ENCODE assay signal across 8 cellular contexts in the genomic region with DNA sequence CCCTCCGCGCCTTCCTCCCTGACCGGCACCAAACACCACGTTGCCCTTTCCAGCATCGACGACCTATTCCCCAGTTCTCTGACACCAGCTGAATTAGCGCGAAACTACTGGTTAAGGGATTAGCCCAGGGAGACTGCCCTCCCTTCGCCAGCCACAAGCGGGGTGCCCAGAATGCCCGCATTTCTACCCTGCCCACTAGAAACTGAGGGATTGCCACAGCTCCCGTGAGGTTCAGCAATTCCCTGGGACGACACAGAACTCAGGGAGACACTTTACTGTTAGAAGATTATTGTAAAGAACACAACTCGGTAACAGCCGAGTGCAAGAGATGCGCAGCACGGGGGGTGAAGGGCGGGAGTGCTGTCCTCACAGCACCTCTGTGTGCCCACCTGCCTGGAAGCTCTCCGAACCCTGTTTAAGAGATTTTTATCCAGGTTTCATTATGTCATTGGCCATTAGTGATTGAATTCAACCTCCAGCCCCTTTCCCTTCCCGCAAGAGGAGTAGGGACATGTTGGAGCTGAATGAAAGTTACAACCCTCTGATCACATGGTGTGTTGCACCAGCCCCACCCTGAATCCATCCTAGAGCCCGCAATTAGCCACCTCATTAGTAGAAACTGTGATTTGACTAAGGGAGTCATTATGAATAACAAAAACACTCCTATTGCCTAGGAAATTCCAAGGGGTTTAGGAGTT. TPM values are rescaled to one million over a fixed set of nuclear protein-coding genes. Genes with fewer than 3 reads are reported as not detected.
DNase-seq lines count a peak whose midpoint lies in the region; ATAC-seq and TF ChIP-seq lines count a peak whose summit lies in the region.

No MANE protein-coding gene starts in this region.

- 71 to 80% methylated on average over 8 to 17 of the region's 21 CpGs for WGBS in esophagus squamous epithelium, 2 donors

- peak overlapping the region; percentile 80 for H3K4me3 ChIP-seq in GM12865 (ENCODE audit: low read depth, low read length)
- H3K4me3 ChIP-seq in esophagus squamous epithelium = peak overlapping the region; percentile 43 to 76 (median 58)
- H3K4me3 ChIP-seq in rectal smooth muscle tissue (ENCODE audit: low read length) = peak overlapping the region; percentile 76

- no peaks in the 10 kb centered on the region for H3K9me3 ChIP-seq in esophagus squamous epithelium

- no peak overlapping the region for H3K9ac ChIP-seq in rectal smooth muscle tissue (ENCODE audit: low read length)

- intact Hi-C loops in esophagus squamous epithelium (cut with DNase I) = no loop called here

- H3K27ac ChIP-seq in esophagus squamous epithelium (peak overlapping the region; percentile 89 to 94 (median 92)), rectal smooth muscle tissue (ENCODE audit: low read depth, low read length) (peak overlapping the region; percentile 89)

- H3K27me3 ChIP-seq in esophagus squamous epithelium = peaks cover 0 to 10% (median 0%) of the 10 kb centered on the region in 4 donors
- H3K27me3 ChIP-seq in rectal smooth muscle tissue (ENCODE audit: control insufficient read depth, insufficient read depth, low read length) = no peaks in the 10 kb centered on the region

- DNase-seq in GM12865 (ENCODE audit: low read depth) (no peak), RPMI8226 (peak; percentile 15), esophagus squamous epithelium (lab: John Stamatoyannopoulos, UW) (no peak), kidney tubule cell (ENCODE audit: low spot score) (no peak), pons (ENCODE audit: low spot score) (no peak)

- TF ChIP-seq CTCF in GM12865 (IDR thresholded peaks at IDR 0.05; ENCODE audit: insufficient read depth, low read depth, low read length, missing control alignments) (no peak), esophagus squamous epithelium (IDR thresholded peaks at IDR 0.05) (no peak)

- H3K36me3 ChIP-seq in esophagus squamous epithelium (no peaks in the 10 kb centered on the region), rectal smooth muscle tissue (ENCODE audit: control insufficient read depth, insufficient read depth, low read length) (no peaks in the 10 kb centered on the region)

- ATAC-seq in GM19351 (IDR thresholded peaks at IDR 0.05; ENCODE audit: unreplicated experiment) (no peak), GM21526 (IDR thresholded peaks at IDR 0.05; ENCODE audit: low FRiP score, unreplicated experiment) (no peak)

- no peak for TF ChIP-seq POLR2A in esophagus squamous epithelium (IDR thresholded peaks at IDR 0.05)

- H3K4me1 ChIP-seq in esophagus squamous epithelium (peaks cover 0 to 18% (median 5%) of the 10 kb centered on the region in 3 donors), rectal smooth muscle tissue (ENCODE audit: control insufficient read depth, insufficient read depth, low read length) (no peaks in the 10 kb centered on the region)

RNA-seq across cellular contexts. Expression of gene RIPPLY3, which starts 15.8 kb away (rescaled TPM):
- under 1 TPM in 3 of 4 donors, not detected in 1; 0.40 to 0.57 (median 0.47) TPM for total RNA-seq in esophagus squamous epithelium

RNA-seq across cellular contexts. Expression of gene HLCS, which starts 24.2 kb away (rescaled TPM):
- total RNA-seq in esophagus squamous epithelium = 10 to 100 TPM in 3 of 4 donors, 1 to 10 TPM in 1; 6.3 to 19.5 (median 13.5) TPM
